1 cellular context compared by ENCODE assay signal in genomic region chr1:226945106-226945857, GRCh38.
A peak's percentile ranks its signal among the peaks of the same experiment; 100 is the strongest.
TF ChIP-seq lines count a peak whose summit lies in the region.

No MANE protein-coding gene starts in this region.

TF ChIP-seq in HepG2, 621 proteins besides CTCF, POLR2A, EP300 and RAD21 (continued from another document and continues in another):
- peak; percentile 71; the same call in 1 of the 2 replicates for TF ChIP-seq SAFB2 (CRISPR knock-in tag; IDR thresholded peaks at IDR 0.05; ENCODE audit: borderline replicate concordance, low read depth)
- 0 out of 2 replicates have a peak, but pooled peaks have one; percentile 3 for TF ChIP-seq ATF7-NPFF (CRISPR knock-in tag; IDR thresholded peaks at IDR 0.05; ENCODE audit: low read depth)
- TF ChIP-seq NR2F1 (CRISPR knock-in tag; IDR thresholded peaks at IDR 0.05): peak in 1 of 2 experiments; percentile 19; a peak in 1 of 4 replicates
- no peak for TF ChIP-seq ZNF549 (CRISPR knock-in tag; IDR thresholded peaks at IDR 0.05)
- 0 out of 2 replicates have a peak, but pooled peaks have one; percentile 0 for TF ChIP-seq THAP9 (CRISPR knock-in tag; IDR thresholded peaks at IDR 0.05; ENCODE audit: borderline replicate concordance)
- TF ChIP-seq ZNF30 (CRISPR knock-in tag; IDR thresholded peaks at IDR 0.05): no peak
- TF ChIP-seq HNRNPL (IDR thresholded peaks at IDR 0.05; ENCODE audit: low read depth, low read length): peak; percentile 74
- TF ChIP-seq ZIK1 (CRISPR knock-in tag; IDR thresholded peaks at IDR 0.05; ENCODE audit: borderline replicate concordance, low read depth): 0 out of 2 replicates have a peak, but pooled peaks have one; percentile 43
- TF ChIP-seq ASH2L (IDR thresholded peaks at IDR 0.05; ENCODE audit: insufficient read length, low read depth, low read length): peak; percentile 67
- TF ChIP-seq ZSCAN21 (CRISPR knock-in tag; IDR thresholded peaks at IDR 0.05; ENCODE audit: borderline replicate concordance): 0 out of 2 replicates have a peak, but pooled peaks have one; percentile 56
- TF ChIP-seq ZNF292 (CRISPR knock-in tag; IDR thresholded peaks at IDR 0.05; ENCODE audit: borderline replicate concordance, low read depth): peak; percentile 59; the same call in 1 of the 2 replicates
- TF ChIP-seq ZNF329 (CRISPR knock-in tag; IDR thresholded peaks at IDR 0.05; ENCODE audit: low read depth): peak; percentile 56; the same call in 1 of the 2 replicates
- TF ChIP-seq HIC2 (CRISPR knock-in tag; IDR thresholded peaks at IDR 0.05; ENCODE audit: low read depth): peak; percentile 90
- 0 out of 2 replicates have a peak, but pooled peaks have one; percentile 29 for TF ChIP-seq SMAD3 (CRISPR knock-in tag; IDR thresholded peaks at IDR 0.05)
- TF ChIP-seq FOXK1 (CRISPR knock-in tag; IDR thresholded peaks at IDR 0.05; ENCODE audit: borderline replicate concordance, low read depth): peak; percentile 97
- TF ChIP-seq CEBPG (CRISPR knock-in tag; IDR thresholded peaks at IDR 0.05): peak; percentile 21; the same call in 1 of the 2 replicates
- TF ChIP-seq ZNF878 (CRISPR knock-in tag; IDR thresholded peaks at IDR 0.05): 0 out of 2 replicates have a peak, but pooled peaks have one; percentile 51
- peak; percentile 75; the same call in 1 of the 2 replicates for TF ChIP-seq ZNF362 (CRISPR knock-in tag; IDR thresholded peaks at IDR 0.05; ENCODE audit: borderline replicate concordance)
- no peak for TF ChIP-seq TBL1XR1 (IDR thresholded peaks at IDR 0.05; ENCODE audit: borderline replicate concordance, low read length, partially characterized antibody)
- TF ChIP-seq ZNF790 (CRISPR knock-in tag; IDR thresholded peaks at IDR 0.05; ENCODE audit: borderline replicate concordance): no peak
- peak; percentile 83 for TF ChIP-seq DRAP1 (CRISPR knock-in tag; IDR thresholded peaks at IDR 0.05)
- TF ChIP-seq TOPORS (CRISPR knock-in tag; IDR thresholded peaks at IDR 0.05): no peak
- TF ChIP-seq LCORL (IDR thresholded peaks at IDR 0.05): no peak
- TF ChIP-seq LCORL (CRISPR knock-in tag; IDR thresholded peaks at IDR 0.05): peak; percentile 48; the same call in 1 of the 2 replicates
- 0 out of 2 replicates have a peak, but pooled peaks have one; percentile 12 for TF ChIP-seq ZNF136 (CRISPR knock-in tag; IDR thresholded peaks at IDR 0.05; ENCODE audit: low read depth)
- peak; percentile 78 for TF ChIP-seq KDM6A (CRISPR knock-in tag; IDR thresholded peaks at IDR 0.05; ENCODE audit: low read depth)
- no peak for TF ChIP-seq SOX6 (IDR thresholded peaks at IDR 0.05)
- peak; percentile 86 for TF ChIP-seq SOX6 (CRISPR knock-in tag; IDR thresholded peaks at IDR 0.05)
- peak; percentile 25; the same call in 1 of the 2 replicates for TF ChIP-seq USF2 (IDR thresholded peaks at IDR 0.05; ENCODE audit: low read depth, low read length)
- TF ChIP-seq USF2 (CRISPR knock-in tag; IDR thresholded peaks at IDR 0.05; ENCODE audit: borderline replicate concordance): peak; percentile 49
- TF ChIP-seq NR2F6 (IDR thresholded peaks at IDR 0.05): no peak
- peak; percentile 24; the same call in 1 of the 2 replicates for TF ChIP-seq NR2F6 (CRISPR knock-in tag; IDR thresholded peaks at IDR 0.05)
- 0 out of 2 replicates have a peak, but pooled peaks have one; percentile 28 for TF ChIP-seq E2F5 (CRISPR knock-in tag; conservative IDR thresholded peaks at IDR 0.05)
- 0 out of 2 replicates have a peak, but pooled peaks have one; percentile 44 for TF ChIP-seq HNF4G (IDR thresholded peaks at IDR 0.05; ENCODE audit: borderline replicate concordance, low read depth, low read length)
- TF ChIP-seq HNF4G (CRISPR knock-in tag; IDR thresholded peaks at IDR 0.05; ENCODE audit: borderline replicate concordance, low read depth): no peak
- TF ChIP-seq ZNF687 (CRISPR knock-in tag; IDR thresholded peaks at IDR 0.05): peak; percentile 95
- peak; percentile 95 for TF ChIP-seq ZNF12 (CRISPR knock-in tag; IDR thresholded peaks at IDR 0.05)
- TF ChIP-seq TFDP1 (CRISPR knock-in tag; IDR thresholded peaks at IDR 0.05; ENCODE audit: borderline replicate concordance): peak; percentile 71; the same call in 1 of the 2 replicates
- TF ChIP-seq SATB2 (CRISPR knock-in tag; IDR thresholded peaks at IDR 0.05): peak; percentile 64; the same call in 1 of the 2 replicates
- TF ChIP-seq ZNF224 (CRISPR knock-in tag; IDR thresholded peaks at IDR 0.05): peak; percentile 88; the same call in 1 of the 2 replicates
- TF ChIP-seq STAT6 (CRISPR knock-in tag; IDR thresholded peaks at IDR 0.05; ENCODE audit: borderline replicate concordance): peak; percentile 81; the same call in 1 of the 2 replicates
- no peak for TF ChIP-seq ZBTB2 (CRISPR knock-in tag; IDR thresholded peaks at IDR 0.05; ENCODE audit: low read depth)
